In the genomic region with DNA sequence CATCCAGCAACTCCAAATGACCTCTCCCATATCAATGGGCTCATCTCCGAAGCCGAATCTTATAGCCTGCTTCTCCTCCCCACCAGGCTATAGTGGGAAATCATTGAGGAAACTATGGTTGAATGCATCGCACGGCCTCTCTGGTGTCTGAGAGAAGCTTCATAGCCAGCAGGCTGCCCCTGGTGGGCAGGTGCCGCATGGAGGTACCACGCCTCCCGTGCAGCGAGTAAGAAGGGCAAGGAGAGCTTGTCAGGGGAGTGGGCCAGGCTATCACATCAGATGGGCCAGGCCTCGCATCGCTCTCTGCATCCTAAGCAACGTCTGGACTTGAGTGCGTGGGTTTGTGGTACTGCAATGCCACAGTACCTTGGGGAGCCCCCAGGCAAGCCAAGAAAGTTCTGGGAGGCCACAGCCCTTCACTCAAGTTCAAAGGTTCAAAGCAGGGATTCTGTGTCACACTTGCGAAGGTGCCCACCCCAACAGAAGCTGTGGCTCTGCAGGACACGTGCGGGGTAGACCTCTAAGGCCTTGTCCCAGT, we compare ENCODE assay signal across 23 cellular contexts. TPM values are rescaled to one million over a fixed set of nuclear protein-coding genes. Genes with fewer than 3 reads are reported as not detected.
A peak's percentile ranks its signal among the peaks of the same experiment; 100 is the strongest.
DNase-seq lines count a peak whose midpoint lies in the region; ATAC-seq, FAIRE-seq and TF ChIP-seq lines count a peak whose summit lies in the region.
"Had no signal": no experiment of that assay in that cellular context is flagged by ENCODE, and none has a peak within 500 bp of the region (broad histone marks: within the 10 kb centered on the region; RNA-seq: fewer than 3 reads in every experiment).

No MANE protein-coding gene starts in this region.

- intact Hi-C loops in OCI-LY7 (cut with micrococcal nuclease; ENCODE audit: unreplicated experiment): no loop called here
- intact Hi-C loops in HepG2 (cut with micrococcal nuclease; ENCODE audit: unreplicated experiment): no loop called here

- peak overlapping the region in 6 of 11 experiments; percentile 2 to 66 (median 40); a peak in 9 of 22 replicates for H3K4me2 ChIP-seq in BLaER1 treated with 17β-estradiol and CSF1 and Interleukin-3, amounts not matched to agents 10 nM and 100 nM
- H3K4me2 ChIP-seq in OCI-LY7 (ENCODE audit: low read length) (no peak overlapping the region), HepG2 (ENCODE audit: low read depth, low read length) (no peak overlapping the region)

- no peaks in the 10 kb centered on the region for H3K79me2 ChIP-seq in OCI-LY7 (ENCODE audit: insufficient read depth, low read depth, low read length)
- no peaks in the 10 kb centered on the region for H3K79me2 ChIP-seq in HepG2 (ENCODE audit: insufficient read depth, low read length)

- TF ChIP-seq CTCF in OCI-LY7 (conservative IDR thresholded peaks at IDR 0.05; ENCODE audit: low read length) (peak; percentile 29; the same call in 1 of the 2 replicates), HepG2 (CRISPR knock-in tag; IDR thresholded peaks at IDR 0.05) (peak; percentile 16; the same call in 1 of the 2 replicates)

- no peaks in the 10 kb centered on the region for H4K20me1 ChIP-seq in BLaER1 treated with 17β-estradiol and CSF1 and Interleukin-3, amounts not matched to agents 10 nM and 100 nM
- H4K20me1 ChIP-seq in OCI-LY7 (ENCODE audit: insufficient read depth, low read length): no peaks in the 10 kb centered on the region
- H4K20me1 ChIP-seq in HepG2 (ENCODE audit: insufficient read depth, low read length): no peaks in the 10 kb centered on the region

- no peak overlapping the region for H3K27ac Mint-ChIP-seq in activated CD8-positive, alpha-beta memory T cell treated with anti-CD3 and anti-CD28 coated beads, Interleukin-2, amount 10 ng/mL, durations not matched to agents 7 days and 5 days

- no peak overlapping the region for H3K4me3 ChIP-seq in BLaER1 treated with 17β-estradiol and CSF1 and Interleukin-3, amounts not matched to agents 10 nM and 100 nM
- H3K4me3 ChIP-seq in H7 (ENCODE audit: insufficient read depth, low read depth, low read length) (no peak overlapping the region), OCI-LY7 (ENCODE audit: low read depth, low read length, poor library complexity, severe bottlenecking) (no peak overlapping the region), HepG2 (replicated peaks in 1 of 3; ENCODE audit: insufficient read depth in 1 of 3, low read depth in 2 of 3, low read length in 3 of 3) (no peak overlapping the region)
- H3K4me3 ChIP-seq: MG63, SJSA1 had no signal

- H3K4me1 ChIP-seq in BLaER1 treated with 17β-estradiol and CSF1 and Interleukin-3, amounts not matched to agents 10 nM and 100 nM: peaks cover 25 to 43% (median 30%) of the 10 kb centered on the region in 10 experiments
- H3K4me1 ChIP-seq in OCI-LY7 (ENCODE audit: insufficient read depth, low read length, poor library complexity, severe bottlenecking) (peaks cover 18% of the 10 kb centered on the region), HepG2 (ENCODE audit: insufficient read depth, low read length) (no peaks in the 10 kb centered on the region)
- H3K4me1 ChIP-seq: SJSA1 had no signal

- no peaks in the 10 kb centered on the region for H3K9me3 Mint-ChIP-seq in activated CD8-positive, alpha-beta memory T cell treated with anti-CD3 and anti-CD28 coated beads, Interleukin-2, amount 10 ng/mL, durations not matched to agents 7 days and 5 days (ENCODE audit: low read depth)

- DNase-seq in H7 (peak; percentile 63), OCI-LY7 (ENCODE audit: low spot score) (no peak), HepG2 (ENCODE audit: low spot score) (no peak), NOMO-1 treated with DMSO at 0.1 percent for 48 hours (lab: John Stamatoyannopoulos, UW; ENCODE audit: unreplicated experiment) (no peak), NCI-H526 treated with DMSO at 0.1 percent for 48 hours (lab: John Stamatoyannopoulos, UW) (no peak)
- no peak for DNase-seq in activated CD8-positive, alpha-beta memory T cell treated with anti-CD3 and anti-CD28 coated beads, Interleukin-2, amount 10 ng/mL, durations not matched to agents 7 days and 5 days
- DNase-seq: EL; GF-D8; Kasumi-1; MG63; NCI-H1417; NCI-H1694 treated with DMSO at 0.1 percent for 48 hours; NCI-H2107; NCI-H446 treated with DMSO at 0.1 percent for 48 hours; NK-92 treated with Interleukin-12 subunit alpha and Interleukin-12 subunit beta, amount 100 ng/mL, for 24 hours; OCI-M1; T-helper 1 cell had no signal

- in situ Hi-C loops in HepG2 (cut with HindIII; ENCODE audit: extremely low pct_ligation_motif_present, low pct_unique_long_range_greater_than_20kb): no loop called here

- TF ChIP-seq POLR2A in HepG2 (IDR thresholded peaks at IDR 0.05; ENCODE audit: insufficient read depth in 1 of 2, low read depth in 2 of 2, low read length in 2 of 2): no peak

- no peaks in the 10 kb centered on the region for H3K9me2 ChIP-seq in OCI-LY7 (ENCODE audit: insufficient read depth, low read length)

- 33% methylated on average over 15 of the region's 15 CpGs for WGBS in HepG2 (ENCODE audit: low lambda C conversion rate)

- H3K4me1 Mint-ChIP-seq in activated CD8-positive, alpha-beta memory T cell treated with anti-CD3 and anti-CD28 coated beads, Interleukin-2, amount 10 ng/mL, durations not matched to agents 7 days and 5 days: peaks cover 23% of the 10 kb centered on the region

- TF ChIP-seq RAD21 in HepG2 (CRISPR knock-in tag; IDR thresholded peaks at IDR 0.05): no peak

- CTCF ChIA-PET in OCI-LY7 (lab: Charles Lee; ENCODE audit: unreplicated experiment): interaction anchor here (0.5 kb wide), 1 partner anchor 77 kb away, joined by 3 read pairs; no protein-coding TSS in a partner anchor
- CTCF ChIA-PET in HepG2 (lab: Yijun Ruan, JAX; ENCODE audit: low intra/inter-chr PET ratio, low total read pairs): no interaction called here
- CTCF ChIA-PET in activated CD8-positive, alpha-beta memory T cell treated with anti-CD3 and anti-CD28 coated beads, Interleukin-2, amount 10 ng/mL, durations not matched to agents 7 days and 5 days (lab: Charles Lee): interaction anchor here (0.8 kb wide), 1 partner anchor 9 kb away, joined by 3 read pairs; no protein-coding TSS in a partner anchor

- POLR2A ChIA-PET in OCI-LY7 (lab: Charles Lee): interaction anchor here (0.6 to 1.3 kb wide), 3 partner anchors 10 to 38 kb away, joined by 3 to 7 read pairs (median 6); no protein-coding TSS in a partner anchor
- POLR2A ChIA-PET in HepG2 (lab: Yijun Ruan, JAX): no interaction called here

- peak; percentile 45 for ATAC-seq in HepG2
- ATAC-seq in activated CD8-positive, alpha-beta memory T cell treated with anti-CD3 and anti-CD28 coated beads, Interleukin-2, amount 10 ng/mL, durations not matched to agents 7 days and 5 days: no peak
- ATAC-seq: Right ventricle myocardium inferior had no signal

- no peak for TF ChIP-seq EP300 in HepG2 (IDR thresholded peaks at IDR 0.05; ENCODE audit: low read depth in 2 of 2, low read length in 2 of 2)
- TF ChIP-seq EP300 in HepG2 (CRISPR knock-in tag; IDR thresholded peaks at IDR 0.05; ENCODE audit: borderline replicate concordance): no peak

- H3K27ac ChIP-seq in BLaER1 treated with 17β-estradiol and CSF1 and Interleukin-3, amounts not matched to agents 10 nM and 100 nM: no peak overlapping the region
- H3K27ac ChIP-seq in OCI-LY7 (ENCODE audit: low read depth, low read length, poor library complexity, severe bottlenecking): no peak overlapping the region
- H3K27ac ChIP-seq in HepG2 (ENCODE audit: extremely low read length, insufficient read depth, low read length): no peak overlapping the region
- H3K27ac ChIP-seq: SJSA1 had no signal

- no peaks in the 10 kb centered on the region for H3K36me3 ChIP-seq in BLaER1 treated with 17β-estradiol and CSF1 and Interleukin-3, amounts not matched to agents 10 nM and 100 nM
- H3K36me3 ChIP-seq in H7 (replicated peaks; ENCODE audit: control insufficient read depth, insufficient read depth, low read length): no peaks in the 10 kb centered on the region
- no peaks in the 10 kb centered on the region for H3K36me3 ChIP-seq in OCI-LY7 (ENCODE audit: insufficient read depth, low read length)
- H3K36me3 ChIP-seq in HepG2 (replicated peaks in 1 of 2; ENCODE audit: control insufficient read depth in 1 of 2, insufficient read depth in 2 of 2, low read length in 2 of 2): no peaks in the 10 kb centered on the region
- H3K36me3 ChIP-seq: MG63, SJSA1 had no signal

- FAIRE-seq in HepG2 (lab: Jason Lieb, UNC): no peak
- FAIRE-seq: A204.1, RCC 7860 had no signal

- H2AFZ ChIP-seq in OCI-LY7 (ENCODE audit: low read length): no peak overlapping the region
- no peak overlapping the region for H2AFZ ChIP-seq in HepG2 (ENCODE audit: low read length)

- no peaks in the 10 kb centered on the region for H3K9me3 ChIP-seq in BLaER1 treated with 17β-estradiol and CSF1 and Interleukin-3, amounts not matched to agents 10 nM and 100 nM (replicated peaks in 1 of 11)
- H3K9me3 ChIP-seq in OCI-LY7 (ENCODE audit: low read length) (no peaks in the 10 kb centered on the region), HepG2 (ENCODE audit: low read length) (no peaks in the 10 kb centered on the region)
- H3K9me3 ChIP-seq: MG63 had no signal

- H3K4me3 Mint-ChIP-seq in activated CD8-positive, alpha-beta memory T cell treated with anti-CD3 and anti-CD28 coated beads, Interleukin-2, amount 10 ng/mL, durations not matched to agents 7 days and 5 days: no peak overlapping the region

- H3K36me3 Mint-ChIP-seq in activated CD8-positive, alpha-beta memory T cell treated with anti-CD3 and anti-CD28 coated beads, Interleukin-2, amount 10 ng/mL, durations not matched to agents 7 days and 5 days: no peaks in the 10 kb centered on the region
- H3K36me3 Mint-ChIP-seq: CD14-positive monocyte had no signal

- BruUV-seq in OCI-LY7 (replicated peaks; lab: Mats Ljungman, UMichigan): no TSS peak
- no TSS peak for BruUV-seq in HepG2 (replicated peaks; lab: Mats Ljungman, UMichigan)

- 0 out of 22 replicates have a peak, but pooled peaks cover 0 to 5% (median 0%) of the 10 kb centered on the region in 11 experiments for H3K27me3 ChIP-seq in BLaER1 treated with 17β-estradiol and CSF1 and Interleukin-3, amounts not matched to agents 10 nM and 100 nM
- H3K27me3 ChIP-seq in H7 (ENCODE audit: control insufficient read depth, insufficient read depth, low read length) (no peaks in the 10 kb centered on the region; the same call in 1 of the 2 replicates), HepG2 (ENCODE audit: control insufficient read depth in 1 of 2, insufficient read depth in 2 of 2, low read length in 2 of 2) (peaks cover 20 to 77% of the 10 kb centered on the region in 2 experiments)

- peaks cover 7% of the 10 kb centered on the region for H3K27me3 Mint-ChIP-seq in activated CD8-positive, alpha-beta memory T cell treated with anti-CD3 and anti-CD28 coated beads, Interleukin-2, amount 10 ng/mL, durations not matched to agents 7 days and 5 days

- no peak overlapping the region for H3K9ac ChIP-seq in BLaER1 treated with 17β-estradiol and CSF1 and Interleukin-3, amounts not matched to agents 10 nM and 100 nM
- H3K9ac ChIP-seq in HepG2 (ENCODE audit: insufficient read depth, low read depth, low read length): no peak overlapping the region

RNA-seq across cellular contexts. Expression of a gene that starts 8.6 kb away (rescaled TPM):
- 1.1 and 4.8 TPM in 2 replicates for total RNA-seq in H7 (2014; rRNA removed; shearing (Covaris generic))
- 143 and 189 TPM in 2 replicates for total RNA-seq in OCI-LY7 (2014; rRNA removed; shearing (Covaris generic))
- total RNA-seq in OCI-LY7 (2022): 281 and 291 TPM in 2 replicates
- total RNA-seq in HepG2 (2016; rRNA removed; fragmentation: Illumina TruSeq; extraction: Trizol): 0.07 and 0.09 TPM in 2 replicates
- not detected in 2 replicates for total RNA-seq in HepG2 (2016; cell fraction: cytosol; rRNA removed; fragmentation: Illumina TruSeq; extraction: Trizol; ENCODE audit: low read depth)
- 0.06 and 0.13 TPM in 2 replicates for total RNA-seq in HepG2 (2016; cell fraction: insoluble cytoplasmic fraction; rRNA removed; fragmentation: Illumina TruSeq; extraction: Trizol)
- total RNA-seq in HepG2 (2016; cell fraction: membrane; rRNA removed; fragmentation: Illumina TruSeq; extraction: Trizol): 0.19 and 0.21 TPM in 2 replicates
- total RNA-seq in HepG2 (2016; cell fraction: nucleus; rRNA removed; fragmentation: Illumina TruSeq; extraction: Trizol): 0.09 TPM in 1 of 2 replicates, not detected in the other
- polyA plus RNA-seq in HepG2 (2011; rRNA removed): 0.07 TPM in 2 replicates
- 0.04 and 0.24 TPM in 2 replicates for polyA plus RNA-seq in HepG2 (2011; cell fraction: cytosol; rRNA removed)
- polyA plus RNA-seq in HepG2 (2011; cell fraction: nucleus; rRNA removed): 0.16 and 0.51 TPM in 2 replicates
- polyA plus RNA-seq in HepG2 (2012): 0.04 and 0.11 TPM in 2 replicates
- not detected in 2 replicates for polyA plus RNA-seq in HepG2 (2016; cell fraction: cytosol; fragmentation: Illumina TruSeq; extraction: Trizol; ENCODE audit: low read depth)
- polyA plus RNA-seq in HepG2 (2016; cell fraction: insoluble cytoplasmic fraction; fragmentation: Illumina TruSeq; extraction: Trizol; ENCODE audit: low read depth): 0.09 and 0.10 TPM in 2 replicates
- polyA plus RNA-seq in HepG2 (2016; cell fraction: membrane; fragmentation: Illumina TruSeq; extraction: Trizol; ENCODE audit: low read depth): 0.03 and 0.05 TPM in 2 replicates
- 0.11 and 0.30 TPM in 2 replicates for polyA plus RNA-seq in HepG2 (2016; cell fraction: nucleus; fragmentation: Illumina TruSeq; extraction: Trizol; ENCODE audit: insufficient read depth, low read depth)
- 0.72 TPM in 1 of 2 replicates, not detected in the other for polyA minus RNA-seq in HepG2 (2011; rRNA and poly(A)+ RNA removed; ENCODE audit: low replicate concordance)
- not detected in 2 replicates for polyA minus RNA-seq in HepG2 (2011; cell fraction: cytosol; rRNA and poly(A)+ RNA removed)
- polyA minus RNA-seq in HepG2 (2011; cell fraction: nucleus; rRNA and poly(A)+ RNA removed): 0.12 and 0.13 TPM in 2 replicates
- 100 to 1,000 TPM; 184 to 254 TPM for total RNA-seq in activated CD8-positive, alpha-beta memory T cell treated with anti-CD3 and anti-CD28 coated beads, Interleukin-2, amount 10 ng/mL, durations not matched to agents 7 days and 5 days

Comparison
In these comparisons a context has a peak if more than half of its experiments do, and no peak if none do; other contexts are left out.
1. H3K4me2 ChIP-seq: peak in BLaER1 treated with 17β-estradiol and CSF1 and Interleukin-3, amounts not matched to agents 10 nM and 100 nM (6 of 11); none in OCI-LY7 (single experiment) and HepG2 (single experiment).
2. RNA of a gene that starts 8.6 kb away (total RNA-seq): 143 to 291 TPM in OCI-LY7 and 184 to 254 TPM in activated CD8-positive, alpha-beta memory T cell treated with anti-CD3 and anti-CD28 coated beads, Interleukin-2, amount 10 ng/mL, durations not matched to agents 7 days and 5 days; 1.1 to 4.8 TPM in H7 and 0.06 to 0.21 TPM in HepG2; every median in the first group is over 10 times any median in the second.